18 cellular contexts compared by ENCODE assay signal in the genomic region with DNA sequence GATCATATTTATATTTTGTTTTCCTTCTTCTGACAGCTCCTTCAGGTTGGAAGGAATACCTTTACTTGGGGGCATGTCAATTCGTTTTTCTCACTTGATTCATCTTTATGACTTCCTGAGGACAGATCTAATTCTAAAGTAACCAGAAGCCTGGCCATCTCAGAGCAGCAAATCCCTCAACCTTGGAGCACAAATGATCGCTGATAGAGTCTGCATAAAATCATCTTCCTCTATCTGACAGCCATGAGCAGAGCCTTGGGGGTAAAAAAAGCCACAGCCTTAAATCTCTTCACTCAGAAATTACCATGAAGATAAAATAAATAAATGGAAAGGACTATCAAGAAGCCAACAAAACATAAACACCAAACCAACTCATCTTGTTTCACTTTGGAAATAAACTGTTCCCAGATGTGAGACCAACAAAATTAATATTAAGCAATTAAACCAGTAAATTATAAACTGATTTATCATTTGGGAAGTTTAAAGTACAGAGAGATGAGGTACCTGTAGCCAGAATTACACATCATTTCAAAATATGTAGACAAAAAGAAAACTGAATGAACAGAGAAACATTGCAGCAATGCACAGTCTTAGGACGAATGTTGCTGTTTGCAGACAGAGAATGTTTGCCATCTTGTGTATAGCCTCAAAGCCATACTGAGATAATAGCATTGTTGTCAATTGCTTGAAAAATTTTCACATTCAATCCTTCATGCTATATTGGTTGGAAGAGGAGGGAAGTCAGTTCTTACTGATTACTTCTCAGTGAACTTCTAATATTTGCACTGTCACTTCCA.
DNase-seq lines count a peak whose midpoint lies in the region; ATAC-seq and TF ChIP-seq lines count a peak whose summit lies in the region.
"Had no signal": no experiment of that assay in that cellular context is flagged by ENCODE, and none has a peak within 500 bp of the region (broad histone marks: within the 10 kb centered on the region; RNA-seq: fewer than 3 reads in every experiment).

No MANE protein-coding gene starts in this region.

- CTCF ChIA-PET in IMR-90 (lab: Yijun Ruan, JAX) = no interaction called here

- no peak overlapping the region for H3K27ac ChIP-seq in IMR-90 (ENCODE audit: insufficient read depth, low read length)
- H3K27ac ChIP-seq: C4-2B had no signal

- H3K27me3 ChIP-seq in IMR-90 (ENCODE audit: control insufficient read depth, insufficient read depth, low read length) = no peaks in the 10 kb centered on the region
- H3K27me3 ChIP-seq in adipocyte (replicated peaks; ENCODE audit: control insufficient read depth, insufficient read depth, low read length) = no peaks in the 10 kb centered on the region

- no peak for TF ChIP-seq RAD21 in IMR-90 (IDR thresholded peaks at IDR 0.05; ENCODE audit: low read length)

- H3K36me3 ChIP-seq in IMR-90 (ENCODE audit: control insufficient read depth, insufficient read depth, low read length) (no peaks in the 10 kb centered on the region), adipocyte (ENCODE audit: control insufficient read depth, insufficient read depth, low read length, severe bottlenecking) (no peaks in the 10 kb centered on the region)

- H3K9me1 ChIP-seq in IMR-90 (ENCODE audit: insufficient read depth, low read length) = no peaks in the 10 kb centered on the region

- in situ Hi-C loops in IMR-90 (cut with MboI; ENCODE audit: low sequenced_read_pairs) = no loop called here

- TF ChIP-seq CTCF in AG10803 (conservative IDR thresholded peaks at IDR 0.05; ENCODE audit: low read length) (no peak), IMR-90 (conservative IDR thresholded peaks at IDR 0.05; ENCODE audit: low read depth, low read length) (no peak)

- no peak overlapping the region for H3K23ac ChIP-seq in IMR-90 (ENCODE audit: low read depth, low read length)

- no CpG with 5 or more reads among the region's 3 CpGs for WGBS in IMR-90 (ENCODE audit: extremely low coverage in 2 of 2, insufficient read length in 1 of 2), 2 experiments

- no peak overlapping the region for H2BK5ac ChIP-seq in IMR-90 (ENCODE audit: low read depth, low read length, poor library complexity, severe bottlenecking)

- H3K4ac ChIP-seq in IMR-90 (ENCODE audit: low read depth, low read length) = no peak overlapping the region

- H2BK20ac ChIP-seq in IMR-90 (ENCODE audit: low read depth, low read length) = no peak overlapping the region

- H4K8ac ChIP-seq in IMR-90 (ENCODE audit: low read depth in 2 of 2, low read length in 2 of 2) = no peak overlapping the region

- ATAC-seq in IMR-90 (ENCODE audit: low read depth) = peak; percentile 53; the same call in 1 of the 2 replicates
- ATAC-seq: HCT116, Panc1, Right ventricle myocardium inferior had no signal

- H3K79me1 ChIP-seq in IMR-90 (ENCODE audit: low read depth in 1 of 2, low read length in 2 of 2) = no peaks in the 10 kb centered on the region

- H4K5ac ChIP-seq in IMR-90 (ENCODE audit: low read depth, low read length) = no peak overlapping the region

- DNase-seq in AG10803 (ENCODE audit: low read depth) (peak; percentile 22), IMR-90 (no peak), adipocyte (ENCODE audit: low read depth) (peak; percentile 31), left kidney (ENCODE audit: low read depth, low spot score) (peak; percentile 3), occipital lobe (lab: John Stamatoyannopoulos, UW) (no peak), DMS114 treated with DMSO at 0.1 percent for 48 hours (lab: John Stamatoyannopoulos, UW; ENCODE audit: unreplicated experiment) (no peak)
- DNase-seq in central memory CD4-positive, alpha-beta T cell = no peak
- no peak for DNase-seq in stimulated activated CD4-positive, alpha-beta T cell treated with anti-CD3 and anti-CD28 coated beads, Interleukin-2, amount 100 ng/mL, for 24 hours
- DNase-seq: DMS153, KG1, NCI-H1092, NCI-H146, NCI-H2081, NCI-H82 had no signal

- H3K14ac ChIP-seq in IMR-90 (replicated peaks; ENCODE audit: low read depth, low read length) = no peak overlapping the region

- 0 out of 2 replicates have a peak overlapping the region, but pooled peaks have one; percentile 4 for H2BK120ac ChIP-seq in IMR-90 (ENCODE audit: low read depth, low read length)

- H4K20me1 ChIP-seq in IMR-90 (ENCODE audit: insufficient read depth, low read length) = no peaks in the 10 kb centered on the region

- H2BK15ac ChIP-seq in IMR-90 (ENCODE audit: low read depth, low read length) = no peak overlapping the region

- no peak overlapping the region; the same call in 1 of the 2 replicates for H3K18ac ChIP-seq in IMR-90 (ENCODE audit: low read depth, low read length)

- H3K4me3 ChIP-seq in AG10803 (ENCODE audit: low read length) (no peak overlapping the region), IMR-90 (ENCODE audit: insufficient read depth, low read depth, low read length) (no peak overlapping the region), adipocyte (ENCODE audit: low read length) (peak overlapping the region; percentile 21)

- no peak overlapping the region for H2AK5ac ChIP-seq in IMR-90 (ENCODE audit: low read depth, low read length)

- no peak overlapping the region for H2AK9ac ChIP-seq in IMR-90 (replicated peaks; ENCODE audit: low read depth, low read length, poor library complexity)

- no peak overlapping the region for H3K56ac ChIP-seq in IMR-90 (ENCODE audit: extremely low read depth, insufficient read depth, low read length)

- peaks cover 2% of the 10 kb centered on the region; the same call in 1 of the 2 replicates for H3K4me1 ChIP-seq in IMR-90 (ENCODE audit: control insufficient read depth, insufficient read depth, low read length)
- no peaks in the 10 kb centered on the region for H3K4me1 ChIP-seq in adipocyte (ENCODE audit: control insufficient read depth, insufficient read depth, low read length)

- no TSS peak for BruUV-seq in IMR-90 (replicated peaks; lab: Mats Ljungman, UMichigan)

- dilution Hi-C loops in IMR-90 (cut with HindIII; ENCODE audit: low sequenced_read_pairs, unreplicated experiment) = no loop called here

- H3K9ac ChIP-seq in IMR-90 (ENCODE audit: low read depth, low read length) (no peak overlapping the region), adipocyte (ENCODE audit: low read length) (no peak overlapping the region)

- no peaks in the 10 kb centered on the region for H3K9me3 ChIP-seq in IMR-90 (ENCODE audit: control insufficient read depth, insufficient read depth, low read length)
- H3K9me3 ChIP-seq in adipocyte (ENCODE audit: control insufficient read depth, low read length) = no peaks in the 10 kb centered on the region

- POLR2A ChIA-PET in IMR-90 (lab: Charles Lee; ENCODE audit: unreplicated experiment) = no interaction called here

- no peak overlapping the region for H4K91ac ChIP-seq in IMR-90 (ENCODE audit: insufficient read depth, low read depth, low read length)

- TF ChIP-seq POLR2A in IMR-90 (IDR thresholded peaks at IDR 0.05; ENCODE audit: low read depth, low read length) = no peak

- intact Hi-C loops in IMR-90 (cut with micrococcal nuclease) = loop anchor here (10.0 kb wide), 1 partner anchor 635 kb away; no protein-coding TSS in a partner anchor

- no peak overlapping the region for H2AFZ ChIP-seq in IMR-90 (replicated peaks; ENCODE audit: low read length, poor library complexity)

- peak overlapping the region; percentile 77; the same call in 1 of the 2 replicates for H3K4me2 ChIP-seq in IMR-90 (ENCODE audit: low read depth, low read length)

TF ChIP-seq in IMR-90, 13 proteins besides CTCF, POLR2A, EP300 and RAD21:
- TF ChIP-seq CHD1 (IDR thresholded peaks at IDR 0.05; ENCODE audit: low read depth, low read length) = no peak
- no peak for TF ChIP-seq BHLHE40 (IDR thresholded peaks at IDR 0.05; ENCODE audit: low read depth, low read length)
- no peak for TF ChIP-seq SMC3 (IDR thresholded peaks at IDR 0.05; ENCODE audit: low read depth, low read length)
- no peak for TF ChIP-seq MAFK (IDR thresholded peaks at IDR 0.05; ENCODE audit: low read depth, low read length)
- TF ChIP-seq NFE2L2 (IDR thresholded peaks at IDR 0.05; ENCODE audit: low read depth, low read length) = no peak
- TF ChIP-seq USF2 (IDR thresholded peaks at IDR 0.05; ENCODE audit: low read depth, low read length) = no peak
- no peak for TF ChIP-seq MAZ (IDR thresholded peaks at IDR 0.05; ENCODE audit: borderline replicate concordance, low read depth, low read length)
- TF ChIP-seq CEBPB (IDR thresholded peaks at IDR 0.05; ENCODE audit: low read depth, low read length) = no peak
- no peak for TF ChIP-seq MXI1 (IDR thresholded peaks at IDR 0.05; ENCODE audit: borderline replicate concordance, low read depth, low read length)
- no peak for TF ChIP-seq RFX5 (IDR thresholded peaks at IDR 0.05; ENCODE audit: low read depth, low read length)
- TF ChIP-seq, protein P1, sequence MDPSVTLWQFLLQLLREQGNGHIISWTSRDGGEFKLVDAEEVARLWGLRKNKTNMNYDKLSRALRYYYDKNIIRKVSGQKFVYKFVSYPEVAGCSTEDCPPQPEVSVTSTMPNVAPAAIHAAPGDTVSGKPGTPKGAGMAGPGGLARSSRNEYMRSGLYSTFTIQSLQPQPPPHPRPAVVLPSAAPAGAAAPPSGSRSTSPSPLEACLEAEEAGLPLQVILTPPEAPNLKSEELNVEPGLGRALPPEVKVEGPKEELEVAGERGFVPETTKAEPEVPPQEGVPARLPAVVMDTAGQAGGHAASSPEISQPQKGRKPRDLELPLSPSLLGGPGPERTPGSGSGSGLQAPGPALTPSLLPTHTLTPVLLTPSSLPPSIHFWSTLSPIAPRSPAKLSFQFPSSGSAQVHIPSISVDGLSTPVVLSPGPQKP (IDR thresholded peaks at IDR 0.05; ENCODE audit: borderline replicate concordance, low read depth, low read length) = no peak
- no peak for TF ChIP-seq RCOR1 (IDR thresholded peaks at IDR 0.05; ENCODE audit: insufficient replicate concordance, low read length)
- TF ChIP-seq FOS (IDR thresholded peaks at IDR 0.05; ENCODE audit: low read depth, low read length) = no peak

Comparison
In these comparisons a context has a peak if more than half of its experiments do, and no peak if none do; other contexts are left out.
1. DNase-seq: peak in AG10803 (single experiment), adipocyte (single experiment) and left kidney (single experiment); none in IMR-90 (single experiment), occipital lobe (single experiment), central memory CD4-positive, alpha-beta T cell (single experiment), stimulated activated CD4-positive, alpha-beta T cell treated with anti-CD3 and anti-CD28 coated beads, Interleukin-2, amount 100 ng/mL, for 24 hours (0 of 2) and DMS114 treated with DMSO at 0.1 percent for 48 hours (single experiment).